In the genomic region with DNA sequence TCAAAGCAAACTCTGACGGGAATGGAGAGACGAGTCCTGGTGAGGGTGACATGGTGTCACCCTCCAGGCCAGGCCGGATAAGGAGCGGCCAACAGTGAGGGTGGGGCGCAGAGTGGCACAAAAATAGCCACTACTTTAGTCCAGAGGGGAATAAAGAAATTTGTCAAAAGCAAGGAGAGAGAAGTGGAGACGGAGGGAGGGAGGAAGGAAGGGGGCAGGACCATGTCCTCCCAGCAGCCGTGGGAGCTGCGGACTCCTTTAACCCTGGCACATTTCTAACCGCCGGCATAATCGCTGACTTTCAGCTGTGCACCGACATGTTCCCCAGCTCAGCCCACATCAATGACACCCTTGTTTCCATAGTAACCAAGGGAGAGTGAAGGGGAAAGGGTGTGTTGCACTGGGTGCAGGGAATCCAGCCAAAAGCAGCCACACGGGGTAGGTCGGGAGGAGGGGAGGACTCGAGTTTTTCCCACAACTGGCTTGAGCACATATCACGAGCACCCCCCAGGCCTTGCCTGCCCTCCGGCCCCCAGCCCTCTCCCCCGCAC, we compare ENCODE assay signal across 8 cellular contexts. TPM values are rescaled to one million over a fixed set of nuclear protein-coding genes. Genes with fewer than 3 reads are reported as not detected.
DNase-seq lines count a peak whose midpoint lies in the region; ATAC-seq and TF ChIP-seq lines count a peak whose summit lies in the region.

No MANE protein-coding gene starts in this region.

- H3K9ac ChIP-seq in HUES48 (ENCODE audit: low read depth, low read length): no peak overlapping the region
- H3K9ac ChIP-seq in colonic mucosa (ENCODE audit: low read depth in 2 of 2, low read length in 2 of 2): peak overlapping the region in 1 of 2 donors; percentile 72

- H3K36me3 ChIP-seq in HUES48 (ENCODE audit: control insufficient read depth, insufficient read depth, low read length) (no peaks in the 10 kb centered on the region), colonic mucosa (no peaks in the 10 kb centered on the region), left lung (no peaks in the 10 kb centered on the region)

- peak; percentile 56 for ATAC-seq in left lung

- peaks cover 76% of the 10 kb centered on the region for H3K4me1 ChIP-seq in HUES48 (ENCODE audit: control insufficient read depth, insufficient read depth, low read length)
- H3K4me1 ChIP-seq in colonic mucosa: peaks cover 21% of the 10 kb centered on the region
- peaks cover 60 to 83% of the 10 kb centered on the region in 2 donors for H3K4me1 ChIP-seq in left lung

- DNase-seq in C1 segment of cervical spinal cord (lab: John Stamatoyannopoulos, UW) (peak in 10 of 14 donors; percentile 14 to 66 (median 52)), colonic mucosa (no peak), left lung (peak; percentile 77 to 83), dedifferentiated amniotic fluid mesenchymal stem cell (ENCODE audit: extremely low spot score) (no peak), NCI-H1930 (lab: John Stamatoyannopoulos, UW) (no peak)
- DNase-seq in activated CD4-positive, alpha-beta T cell treated with anti-CD3 and anti-CD28 coated beads for 48 hours: peak; percentile 77
- DNase-seq in stimulated activated CD4-positive, alpha-beta T cell treated with anti-CD3 and anti-CD28 coated beads, Interleukin-15, amount 100 ng/mL, for 48 hours (ENCODE audit: low read depth in 2 of 2): peak; percentile 35 to 52

- H3K9me3 ChIP-seq in HUES48 (ENCODE audit: control insufficient read depth, insufficient read depth, low read length) (no peaks in the 10 kb centered on the region), colonic mucosa (no peaks in the 10 kb centered on the region), left lung (no peaks in the 10 kb centered on the region)

- intact Hi-C loops in colonic mucosa (cut with DNase I): no loop called here
- intact Hi-C loops in left lung (cut with DNase I): no loop called here

- H3K4me3 ChIP-seq in HUES48 (ENCODE audit: low read depth, low read length) (0 out of 2 replicates have a peak overlapping the region, but pooled peaks have one; percentile 9), colonic mucosa (no peak overlapping the region), left lung (peak overlapping the region in 1 of 2 donors; percentile 30)

- no peaks in the 10 kb centered on the region for H3K27me3 ChIP-seq in HUES48 (ENCODE audit: control insufficient read depth, insufficient read depth, low read length)
- H3K27me3 ChIP-seq in colonic mucosa: no peaks in the 10 kb centered on the region
- H3K27me3 ChIP-seq in left lung: no peaks in the 10 kb centered on the region

- H3K27ac ChIP-seq in HUES48 (ENCODE audit: low read depth, low read length) (peak overlapping the region; percentile 43), colonic mucosa (peak overlapping the region; percentile 55), left lung (peak overlapping the region; percentile 82 to 94)

- TF ChIP-seq CTCF in colonic mucosa (IDR thresholded peaks at IDR 0.05) (no peak), left lung (IDR thresholded peaks at IDR 0.05) (no peak)

RNA-seq across cellular contexts. Expression of a gene that starts 29.8 kb away (rescaled TPM):
- total RNA-seq in colonic mucosa (10 to 100 TPM; 64.9 to 79.6 TPM), left lung (100 to 1,000 TPM; 123 to 180 TPM)

RNA-seq across cellular contexts. Expression of a gene that starts 40.2 kb away (rescaled TPM):
- total RNA-seq in colonic mucosa (1 to 10 TPM; 4.8 to 5.6 TPM), left lung (10 to 100 TPM; 10.3 to 11.0 TPM)

RNA-seq across cellular contexts. Expression of a gene that starts 40.4 kb away (rescaled TPM):
- 10 to 100 TPM in 1 of 2 donors, 1 to 10 TPM in 1; 9.7 to 27.6 TPM for total RNA-seq in colonic mucosa
- 10 to 100 TPM; 17.1 to 21.0 TPM for total RNA-seq in left lung

Comparison
In these comparisons a context has a peak if more than half of its experiments do, and no peak if none do; other contexts are left out.
1. DNase-seq: peak in C1 segment of cervical spinal cord (10 of 14), activated CD4-positive, alpha-beta T cell treated with anti-CD3 and anti-CD28 coated beads for 48 hours (single experiment), left lung (2 of 2) and stimulated activated CD4-positive, alpha-beta T cell treated with anti-CD3 and anti-CD28 coated beads, Interleukin-15, amount 100 ng/mL, for 48 hours (2 of 2); none in colonic mucosa (single experiment), dedifferentiated amniotic fluid mesenchymal stem cell (single experiment) and NCI-H1930 (0 of 2).
2. Peak in every context shown above with its lines, with median percentiles within 50 percentile points of each other: H3K27ac ChIP-seq.